ENCODE assay signal across 15 cellular contexts in the genomic region with DNA sequence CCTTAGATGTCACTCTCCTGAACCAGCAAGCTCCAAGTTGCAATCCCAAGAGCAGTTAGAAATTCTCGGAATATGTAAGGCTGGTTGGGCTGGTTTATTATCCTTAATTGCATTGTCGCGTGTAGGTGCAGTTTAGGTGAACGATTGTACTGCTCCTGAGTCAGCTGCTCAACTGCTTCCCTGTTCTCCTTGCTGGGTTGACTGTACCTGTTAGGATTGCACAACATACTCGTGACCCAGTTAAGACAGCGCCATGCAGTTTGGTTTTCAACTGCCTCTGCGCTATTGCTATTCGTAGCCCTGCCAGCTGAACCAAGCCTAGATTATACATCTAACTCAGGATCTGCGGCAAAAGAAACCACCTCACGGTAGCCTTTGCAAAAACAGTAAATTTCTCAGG. TPM values are rescaled to one million over a fixed set of nuclear protein-coding genes. Genes with fewer than 3 reads are reported as not detected.
DNase-seq lines count a peak whose midpoint lies in the region; ATAC-seq and TF ChIP-seq lines count a peak whose summit lies in the region.
"Had no signal": no experiment of that assay in that cellular context is flagged by ENCODE, and none has a peak within 500 bp of the region (broad histone marks: within the 10 kb centered on the region; RNA-seq: fewer than 3 reads in every experiment).

No MANE protein-coding gene starts in this region.

- H3K4me1 Mint-ChIP-seq in HFFc6 (ENCODE audit: low read depth) (peaks cover 14% of the 10 kb centered on the region), endothelial cell (ENCODE audit: unreplicated experiment) (no peaks in the 10 kb centered on the region)

- no peak overlapping the region for H3K4me3 Mint-ChIP-seq in HFFc6
- H3K4me3 Mint-ChIP-seq in endothelial cell (ENCODE audit: unreplicated experiment), result no peak overlapping the region
- H3K4me3 Mint-ChIP-seq: activated CD4-positive, alpha-beta memory T cell treated with anti-CD3 and anti-CD28 coated beads for 36 hours had no signal

- DNase-seq in LNCaP clone FGC (ENCODE audit: low read depth), result peak; percentile 84
- peak; percentile 35 to 69 (median 60) for DNase-seq in body of pancreas
- DNase-seq in kidney tubule cell (ENCODE audit: low spot score), result peak; percentile 79
- peak; percentile 93 for DNase-seq in renal cortical epithelial cell (ENCODE audit: low read depth)
- DNase-seq in activated T-cell treated with anti-CD3 and anti-CD28 coated beads, Interleukin-2, amount 50 U/mL, for 1 hour, result no peak
- DNase-seq in NCI-H1436 treated with DMSO at 0.1 percent for 48 hours (lab: John Stamatoyannopoulos, UW), result no peak
- DNase-seq in HFFc6, result no peak
- no peak for DNase-seq in endothelial cell (ENCODE audit: low spot score)
- DNase-seq: activated CD4-positive, alpha-beta memory T cell treated with anti-CD3 and anti-CD28 coated beads for 36 hours; adrenal gland; cerebellar nuclear complex; NCI-H345 had no signal

- peak overlapping the region in 2 of 4 donors; percentile 23 to 53 for H3K27ac ChIP-seq in body of pancreas
- H3K27ac ChIP-seq: adrenal gland had no signal

- no peaks in the 10 kb centered on the region for H3K27me3 ChIP-seq in body of pancreas
- H3K27me3 ChIP-seq: adrenal gland had no signal

- TF ChIP-seq CTCF in LNCaP clone FGC (IDR thresholded peaks at IDR 0.05; ENCODE audit: control insufficient read depth, extremely low read depth, insufficient read depth) (no peak), body of pancreas (IDR thresholded peaks at IDR 0.05) (no peak), HFFc6 (IDR thresholded peaks at IDR 0.05) (no peak), endothelial cell (IDR thresholded peaks at IDR 0.05; ENCODE audit: unreplicated experiment) (no peak)

- no peaks in the 10 kb centered on the region for H3K9me3 Mint-ChIP-seq in HFFc6
- no peaks in the 10 kb centered on the region for H3K9me3 Mint-ChIP-seq in endothelial cell (ENCODE audit: unreplicated experiment)
- H3K9me3 Mint-ChIP-seq: activated CD4-positive, alpha-beta memory T cell treated with anti-CD3 and anti-CD28 coated beads for 36 hours had no signal

- H3K4me3 ChIP-seq in LNCaP clone FGC (ENCODE audit: low read depth, low read length) (no peak overlapping the region), body of pancreas (no peak overlapping the region)
- H3K4me3 ChIP-seq: adrenal gland, HAP-1 had no signal

- H3K27ac Mint-ChIP-seq in HFFc6 (no peak overlapping the region), endothelial cell (ENCODE audit: unreplicated experiment) (no peak overlapping the region)
- H3K27ac Mint-ChIP-seq: activated CD4-positive, alpha-beta memory T cell treated with anti-CD3 and anti-CD28 coated beads for 36 hours had no signal

- WGBS in body of pancreas, 2 donors, result 48 to 53% methylated on average over 7 to 10 of the region's 10 CpGs

- intact Hi-C loops in body of pancreas (cut with DNase I), result no loop called here

- no peak for TF ChIP-seq POLR2A in body of pancreas (IDR thresholded peaks at IDR 0.05)

- peaks cover 18% of the 10 kb centered on the region for H3K4me1 ChIP-seq in body of pancreas
- H3K4me1 ChIP-seq: HAP-1 had no signal

- H3K27me3 Mint-ChIP-seq in HFFc6 (ENCODE audit: insufficient read depth) (no peaks in the 10 kb centered on the region; the same call in 1 of the 2 replicates), endothelial cell (ENCODE audit: unreplicated experiment) (peaks cover 4% of the 10 kb centered on the region)
- H3K27me3 Mint-ChIP-seq: activated CD4-positive, alpha-beta memory T cell treated with anti-CD3 and anti-CD28 coated beads for 36 hours had no signal

- no peaks in the 10 kb centered on the region for H3K9me3 ChIP-seq in body of pancreas
- H3K9me3 ChIP-seq: adrenal gland, HAP-1 had no signal

- no peaks in the 10 kb centered on the region for H3K36me3 ChIP-seq in body of pancreas (replicated peaks in 1 of 2; ENCODE audit: insufficient read depth in 1 of 2, low read depth in 2 of 2)
- H3K36me3 ChIP-seq: adrenal gland, HAP-1 had no signal

- H3K36me3 Mint-ChIP-seq in HFFc6 (ENCODE audit: low read depth) (peaks cover 9% of the 10 kb centered on the region), endothelial cell (ENCODE audit: low read depth, unreplicated experiment) (no peaks in the 10 kb centered on the region)
- H3K36me3 Mint-ChIP-seq: activated CD4-positive, alpha-beta memory T cell treated with anti-CD3 and anti-CD28 coated beads for 36 hours had no signal

- ATAC-seq in body of pancreas, result peak; percentile 89
- ATAC-seq: SK-N-SH treated with all-trans-retinoic acid at 6 μM for 48 hours had no signal

RNA-seq across cellular contexts. Expression of a gene that starts 41.0 kb away (rescaled TPM):
- total RNA-seq in body of pancreas (1 to 10 TPM; 1.0 to 9.6 TPM), renal cortical epithelial cell (0.60 and 0.87 TPM in 2 replicates), endothelial cell (ENCODE audit: unreplicated experiment) (not detected)
- total RNA-seq in HFFc6 (2021; fragmentation: NEBNext Ultra II Directional; extraction: Animal tissue kit (Norgen Biotek cat#: 25700)), result under 1 TPM in 2 of 6 experiments, not detected in 4; 0.25 to 0.30 TPM
- total RNA-seq: activated CD4-positive, alpha-beta memory T cell treated with anti-CD3 and anti-CD28 coated beads for 36 hours; posterior vena cava had no signal

RNA-seq across cellular contexts. Expression of a gene that starts 52.6 kb away (rescaled TPM):
- 10 to 100 TPM in 1 of 2 donors, 1 to 10 TPM in 1; 7.3 to 25.4 TPM for total RNA-seq in body of pancreas
- 55.4 and 68.1 TPM in 2 replicates for total RNA-seq in renal cortical epithelial cell
- 10 to 100 TPM; 43.0 to 61.9 (median 54.6) TPM for total RNA-seq in HFFc6 (2021; fragmentation: NEBNext Ultra II Directional; extraction: Animal tissue kit (Norgen Biotek cat#: 25700))
- 94.6 TPM for total RNA-seq in endothelial cell (ENCODE audit: unreplicated experiment)

Comparison
In these comparisons a context has a peak if more than half of its experiments do, and no peak if none do; other contexts are left out.
1. DNase-seq: peak in LNCaP clone FGC (single experiment), body of pancreas (4 of 4), kidney tubule cell (single experiment) and renal cortical epithelial cell (single experiment); none in activated T-cell treated with anti-CD3 and anti-CD28 coated beads, Interleukin-2, amount 50 U/mL, for 1 hour (single experiment), NCI-H1436 treated with DMSO at 0.1 percent for 48 hours (single experiment), HFFc6 (single experiment) and endothelial cell (single experiment).